ENCODE assay signal across 26 cellular contexts in the genomic region with DNA sequence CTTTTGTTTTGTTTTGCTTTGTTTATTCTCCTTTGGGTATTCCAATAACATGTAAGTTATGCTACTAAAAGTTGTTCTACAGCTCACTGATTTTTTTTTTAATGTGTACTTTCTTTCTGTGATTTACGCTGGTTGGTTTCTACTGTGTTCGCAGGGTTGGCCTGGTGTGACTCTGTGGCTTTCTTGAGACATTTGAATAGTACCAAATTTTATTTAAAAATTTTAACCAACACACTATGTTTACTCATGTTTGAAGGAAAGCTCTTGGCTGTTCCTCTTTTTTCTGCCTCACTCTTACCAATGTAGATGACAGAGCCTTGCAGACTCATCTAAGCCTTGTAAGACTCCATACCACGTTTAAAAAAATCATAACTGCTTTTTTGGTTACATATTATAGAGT.
"Had no signal": no experiment of that assay in that cellular context is flagged by ENCODE, and none has a peak within 500 bp of the region (broad histone marks: within the 10 kb centered on the region; RNA-seq: fewer than 3 reads in every experiment).

No MANE protein-coding gene starts in this region.

- H3K27me3 ChIP-seq: left lung, pancreas, tibial nerve, uterus had no signal

- H3K4me1 ChIP-seq: left lung, pancreas, prostate gland, tibial nerve, uterus had no signal

- DNase-seq: hypothalamus; immature natural killer cell; kidney; left colon; left lung; mesendoderm; naive B cell; nucleus accumbens; pancreas; posterior cingulate gyrus; retina; right cardiac atrium; stimulated activated CD4-positive, alpha-beta T cell treated with anti-CD3 and anti-CD28 coated beads, Interleukin-12 subunit alpha, Interleukin-12 subunit beta, amount 100 ng/mL, for 4 hours; stimulated activated CD4-positive, alpha-beta T cell treated with anti-CD3 and anti-CD28 coated beads, Interleukin-15, amount 100 ng/mL, for 24 hours; stimulated activated CD4-positive, alpha-beta T cell treated with anti-CD3 and anti-CD28 coated beads, Interleukin-2, amount 100 ng/mL, for 24 hours; stimulated activated CD4-positive, alpha-beta T cell treated with anti-CD3 and anti-CD28 coated beads, Interleukin-4, amount 100 ng/mL, for 1 hour; stimulated activated naive CD4-positive, alpha-beta T cell treated with Interleukin-2 at 50 U/mL for 16 hours; stimulated activated naive CD8-positive, alpha-beta T cell treated with anti-CD3 and anti-CD28 coated beads, Interleukin-15, amount 100 ng/mL, for 72 hours; substantia nigra; uterus had no signal

- H3K4me3 ChIP-seq: left lung, lung, pancreas, prostate gland, skin epidermis, tibial nerve, uterus had no signal

- H3K9me3 ChIP-seq: pancreas, prostate gland, uterus had no signal

- FAIRE-seq: islet of Langerhans, kidney, pancreas had no signal

- ATAC-seq: left colon; left lung; pancreas; right cardiac atrium; sciatic nerve; stimulated activated naive CD8-positive, alpha-beta T cell treated with anti-CD3 and anti-CD28 coated beads, Interleukin-15, amount 100 ng/mL, for 72 hours had no signal

- H3K27ac ChIP-seq: left lung, pancreas, prostate gland, skin epidermis, tibial nerve, uterus had no signal

- H3K36me3 ChIP-seq: left lung, pancreas, prostate gland, tibial nerve, uterus had no signal
